8 cellular contexts compared by ENCODE assay signal in genomic region chr14:33475623-33476022, GRCh38.
DNase-seq lines count a peak whose midpoint lies in the region; ATAC-seq, FAIRE-seq and TF ChIP-seq lines count a peak whose summit lies in the region.

No MANE protein-coding gene starts in this region.

- no peaks in the 10 kb centered on the region for H3K36me3 ChIP-seq in kidney epithelial cell (ENCODE audit: control insufficient read depth, insufficient read depth, low read length)

- no peak overlapping the region for H3K4me3 ChIP-seq in kidney epithelial cell (ENCODE audit: low read depth, low read length)

- H3K27me3 ChIP-seq in kidney epithelial cell (ENCODE audit: control insufficient read depth, insufficient read depth, low read length) = no peaks in the 10 kb centered on the region

- ATAC-seq in GM18907 (IDR thresholded peaks at IDR 0.05; ENCODE audit: unreplicated experiment) = peak; percentile 76

- no peak for FAIRE-seq in RCC 7860 (lab: Jason Lieb, UNC)

- peak; percentile 80 for DNase-seq in Ammon's horn (ENCODE audit: low spot score)
- peak; percentile 78 for DNase-seq in NCI-H226
- peak; percentile 73 for DNase-seq in amniotic epithelial cell (ENCODE audit: low read depth)
- peak; percentile 14 for DNase-seq in kidney epithelial cell (ENCODE audit: low read depth)
- DNase-seq in NOMO-1 treated with dmso at 0.1 percent for 144 hours (lab: John Stamatoyannopoulos, UW; ENCODE audit: unreplicated experiment) = no peak
- DNase-seq in COLO829 (ENCODE audit: low spot score) = no peak
- DNase-seq in RCC 7860 (ENCODE audit: low spot score) = no peak

- peak; percentile 73 for TF ChIP-seq CTCF in kidney epithelial cell (IDR thresholded peaks at IDR 0.05; ENCODE audit: insufficient read depth, low read length, poor library complexity, severe bottlenecking)

Comparison
In these comparisons a context has a peak if more than half of its experiments do, and no peak if none do; other contexts are left out.
1. DNase-seq: peak in Ammon's horn (single experiment), NCI-H226 (single experiment), amniotic epithelial cell (single experiment) and kidney epithelial cell (single experiment); none in NOMO-1 treated with dmso at 0.1 percent for 144 hours (single experiment), COLO829 (single experiment) and RCC 7860 (single experiment).